22 cellular contexts compared by ENCODE assay signal in genomic region chr7:138208864-138209263, GRCh38.
"Had no signal": no experiment of that assay in that cellular context is flagged by ENCODE, and none has a peak within 500 bp of the region (broad histone marks: within the 10 kb centered on the region; RNA-seq: fewer than 3 reads in every experiment).

No MANE protein-coding gene starts in this region.

- H3K9me3 Mint-ChIP-seq: activated CD4-positive, alpha-beta T cell treated with anti-CD3 and anti-CD28 coated beads, Interleukin-2, amount 10 ng/mL, durations not matched to agents 7 days and 5 days; activated naive CD4-positive, alpha-beta T cell treated with anti-CD3 and anti-CD28 coated beads for 36 hours; activated T-cell treated with anti-CD3 and anti-CD28 coated beads, Interleukin-2, amount 50 U/mL, for 4 hours; naive B cell; T-cell had no signal

- H3K36me3 Mint-ChIP-seq: brain; naive B cell; stimulated activated naive B cell treated with anti-CD40 and anti-IgM and Interleukin-4, amounts not matched to agents 10 μg/mL and 1 μg/mL and 100 μg/mL, for 72 hours; T-cell had no signal

- H3K4me1 Mint-ChIP-seq: activated CD4-positive, alpha-beta T cell treated with anti-CD3 and anti-CD28 coated beads, Interleukin-2, amount 10 ng/mL, durations not matched to agents 7 days and 5 days; stimulated activated naive B cell treated with anti-CD40 and anti-IgM and Interleukin-4, amounts not matched to agents 10 μg/mL and 1 μg/mL and 100 μg/mL, for 72 hours; T-cell had no signal

- H3K27ac Mint-ChIP-seq: activated CD4-positive, alpha-beta T cell treated with anti-CD3 and anti-CD28 coated beads, Interleukin-2, amount 10 ng/mL, durations not matched to agents 7 days and 5 days; activated CD8-positive, alpha-beta T cell treated with anti-CD3 and anti-CD28 coated beads, Interleukin-2, amount 10 ng/mL, durations not matched to agents 7 days and 5 days; activated naive CD4-positive, alpha-beta T cell treated with anti-CD3 and anti-CD28 coated beads for 36 hours; stimulated activated naive B cell treated with anti-CD40 and anti-IgM and Interleukin-4, amounts not matched to agents 10 μg/mL and 1 μg/mL and 100 μg/mL, for 72 hours; T-cell had no signal

- H3K4me3 ChIP-seq: dorsolateral prefrontal cortex, gastroesophageal sphincter, heart left ventricle, ovary, sigmoid colon, thoracic aorta had no signal

- ATAC-seq: activated CD8-positive, alpha-beta T cell treated with anti-CD3 and anti-CD28 coated beads, Interleukin-2, amount 10 ng/mL, durations not matched to agents 7 days and 5 days; activated T-cell treated with anti-CD3 and anti-CD28 coated beads, Interleukin-2, amount 50 U/mL, for 4 hours; esophagus mucosa; gastroesophageal sphincter; heart left ventricle; SK-N-SH treated with all-trans-retinoic acid at 6 μM for 48 hours; stimulated activated naive B cell treated with anti-CD40 and anti-IgM and Interleukin-4, amounts not matched to agents 10 μg/mL and 1 μg/mL and 100 μg/mL, for 72 hours; T-cell had no signal

- H3K27me3 Mint-ChIP-seq: activated CD4-positive, alpha-beta T cell treated with anti-CD3 and anti-CD28 coated beads, Interleukin-2, amount 10 ng/mL, durations not matched to agents 7 days and 5 days; brain; stimulated activated naive B cell treated with anti-CD40 and anti-IgM and Interleukin-4, amounts not matched to agents 10 μg/mL and 1 μg/mL and 100 μg/mL, for 72 hours had no signal

- H3K4me3 Mint-ChIP-seq: activated CD4-positive, alpha-beta T cell treated with anti-CD3 and anti-CD28 coated beads, Interleukin-2, amount 10 ng/mL, durations not matched to agents 7 days and 5 days; activated CD8-positive, alpha-beta T cell treated with anti-CD3 and anti-CD28 coated beads, Interleukin-2, amount 10 ng/mL, durations not matched to agents 7 days and 5 days; activated naive CD4-positive, alpha-beta T cell treated with anti-CD3 and anti-CD28 coated beads for 36 hours; activated T-cell treated with anti-CD3 and anti-CD28 coated beads, Interleukin-2, amount 50 U/mL, for 4 hours; brain; naive B cell; stimulated activated naive B cell treated with anti-CD40 and anti-IgM and Interleukin-4, amounts not matched to agents 10 μg/mL and 1 μg/mL and 100 μg/mL, for 72 hours; T-cell had no signal

- H3K9me3 ChIP-seq: gastroesophageal sphincter, ovary, sigmoid colon, thoracic aorta had no signal

- DNase-seq: activated CD4-positive, alpha-beta T cell treated with anti-CD3 and anti-CD28 coated beads, Interleukin-2, amount 10 ng/mL, durations not matched to agents 7 days and 5 days; activated CD8-positive, alpha-beta memory T cell treated with anti-CD3 and anti-CD28 coated beads, Interleukin-2, amount 50 U/mL, for 4 hours; activated CD8-positive, alpha-beta T cell treated with anti-CD3 and anti-CD28 coated beads, Interleukin-2, amount 10 ng/mL, durations not matched to agents 7 days and 5 days; activated naive CD4-positive, alpha-beta T cell treated with anti-CD3 and anti-CD28 coated beads for 36 hours; activated T-cell treated with anti-CD3 and anti-CD28 coated beads, Interleukin-2, amount 50 U/mL, for 4 hours; caudate nucleus; dorsolateral prefrontal cortex; heart left ventricle; islet precursor cell; mammary epithelial cell; naive B cell; ovary; sigmoid colon; stimulated activated CD4-positive, alpha-beta T cell treated with anti-CD3 and anti-CD28 coated beads, Interleukin-4, amount 100 ng/mL, for 24 hours; stimulated activated naive B cell treated with anti-CD40 and anti-IgM and Interleukin-4, amounts not matched to agents 10 μg/mL and 1 μg/mL and 100 μg/mL, for 72 hours; T-cell; T-helper 9 cell had no signal
